ENCODE assay signal across 36 cellular contexts in genomic region chr18:25493401-25493800, GRCh38.
DNase-seq lines count a peak whose midpoint lies in the region; ATAC-seq, FAIRE-seq and TF ChIP-seq lines count a peak whose summit lies in the region.
"Had no signal": no experiment of that assay in that cellular context is flagged by ENCODE, and none has a peak within 500 bp of the region (broad histone marks: within the 10 kb centered on the region; RNA-seq: fewer than 3 reads in every experiment).

No MANE protein-coding gene starts in this region.

- H3K4me3 ChIP-seq in HepG2 (replicated peaks in 1 of 3; ENCODE audit: insufficient read depth in 1 of 3, low read depth in 2 of 3, low read length in 3 of 3) (no peak overlapping the region), right lobe of liver (no peak overlapping the region), A549 (no peak overlapping the region), IMR-90 (ENCODE audit: insufficient read depth, low read depth, low read length) (no peak overlapping the region), K562 (no peak overlapping the region), lower lobe of right lung (no peak overlapping the region)
- H3K4me3 ChIP-seq: BLaER1; BLaER1 treated with 17β-estradiol and CSF1 and Interleukin-3, amounts not matched to agents 10 nM and 100 nM had no signal

- no peak for TF ChIP-seq RAD21 in HepG2 (CRISPR knock-in tag; IDR thresholded peaks at IDR 0.05)
- no peak for TF ChIP-seq RAD21 in A549 (conservative IDR thresholded peaks at IDR 0.05 in 1 of 2, IDR thresholded peaks at IDR 0.05 in 1 of 2)
- no peak for TF ChIP-seq RAD21 in IMR-90 (IDR thresholded peaks at IDR 0.05; ENCODE audit: low read length)
- no peak for TF ChIP-seq RAD21 in K562 (CRISPR knock-in tag; conservative IDR thresholded peaks at IDR 0.05 in 1 of 2, IDR thresholded peaks at IDR 0.05 in 1 of 2)

- H3K79me1 ChIP-seq in IMR-90 (ENCODE audit: low read depth in 1 of 2, low read length in 2 of 2): no peaks in the 10 kb centered on the region

- no peak overlapping the region for H4K91ac ChIP-seq in IMR-90 (ENCODE audit: insufficient read depth, low read depth, low read length)

- TF ChIP-seq POLR2A in HepG2 (IDR thresholded peaks at IDR 0.05; ENCODE audit: insufficient read depth in 1 of 2, low read depth in 2 of 2, low read length in 2 of 2): no peak
- TF ChIP-seq POLR2A in right lobe of liver (IDR thresholded peaks at IDR 0.05): no peak
- no peak for TF ChIP-seq POLR2A in A549 (IDR thresholded peaks at IDR 0.05; ENCODE audit: low read length)
- TF ChIP-seq POLR2A in IMR-90 (IDR thresholded peaks at IDR 0.05; ENCODE audit: low read depth, low read length): no peak
- TF ChIP-seq POLR2A in K562 (conservative IDR thresholded peaks at IDR 0.05): no peak

- no peak for FAIRE-seq in HepG2 (lab: Jason Lieb, UNC)
- no peak for FAIRE-seq in A549 (lab: Jason Lieb, UNC)
- no peak for FAIRE-seq in K562 (lab: Jason Lieb, UNC)
- FAIRE-seq: A204.1, D721Med had no signal

- H3K36me3 Mint-ChIP-seq in activated naive CD4-positive, alpha-beta T cell treated with anti-CD3 and anti-CD28 coated beads, Interleukin-2, amount 50 U/mL, for 72 hours: no peaks in the 10 kb centered on the region
- H3K36me3 Mint-ChIP-seq: CD14-positive monocyte; CD4-positive, alpha-beta memory T cell; CD4-positive, CD25-positive, alpha-beta regulatory T cell; CD8-positive, alpha-beta memory T cell; CD8-positive, alpha-beta T cell had no signal

- H3K4ac ChIP-seq in IMR-90 (ENCODE audit: low read depth, low read length): no peak overlapping the region

- no peak overlapping the region for H3K18ac ChIP-seq in IMR-90 (ENCODE audit: low read depth, low read length)

- dilution Hi-C loops in IMR-90 (cut with HindIII; ENCODE audit: low sequenced_read_pairs, unreplicated experiment): no loop called here

- no peaks in the 10 kb centered on the region for H3K36me3 ChIP-seq in HepG2 (replicated peaks in 1 of 2; ENCODE audit: control insufficient read depth in 1 of 2, insufficient read depth in 2 of 2, low read length in 2 of 2)
- H3K36me3 ChIP-seq in right lobe of liver: no peaks in the 10 kb centered on the region
- no peaks in the 10 kb centered on the region for H3K36me3 ChIP-seq in IMR-90 (ENCODE audit: control insufficient read depth, insufficient read depth, low read length)
- H3K36me3 ChIP-seq in K562 (ENCODE audit: control insufficient read depth, insufficient read depth, low read length): no peaks in the 10 kb centered on the region
- no peaks in the 10 kb centered on the region for H3K36me3 ChIP-seq in lower lobe of right lung
- H3K36me3 ChIP-seq: BE2C; BLaER1; BLaER1 treated with 17β-estradiol and CSF1 and Interleukin-3, amounts not matched to agents 10 nM and 100 nM had no signal

- H3K14ac ChIP-seq in IMR-90 (replicated peaks; ENCODE audit: low read depth, low read length): no peak overlapping the region

- intact Hi-C loops in HepG2 (cut with micrococcal nuclease; ENCODE audit: unreplicated experiment): no loop called here
- intact Hi-C loops in right lobe of liver (cut with DNase I): no loop called here
- intact Hi-C loops in IMR-90 (cut with micrococcal nuclease): no loop called here
- intact Hi-C loops in K562 (cut with micrococcal nuclease): no loop called here
- intact Hi-C loops in lower lobe of right lung (cut with DNase I): no loop called here

- H2AK9ac ChIP-seq in IMR-90 (replicated peaks; ENCODE audit: low read depth, low read length, poor library complexity): no peak overlapping the region

- POLR2A ChIA-PET in HepG2 (lab: Yijun Ruan, JAX): no interaction called here
- POLR2A ChIA-PET in A549 (lab: Yijun Ruan, JAX): no interaction called here
- POLR2A ChIA-PET in IMR-90 (lab: Charles Lee; ENCODE audit: unreplicated experiment): no interaction called here
- POLR2A ChIA-PET in K562 (lab: Yijun Ruan, JAX): interaction anchor here (0.8 to 1.7 kb wide), 3 partner anchors 10 to 38 kb away, joined by 3 to 4 read pairs (median 3); no protein-coding TSS in a partner anchor

- no peak overlapping the region for H3K56ac ChIP-seq in IMR-90 (ENCODE audit: extremely low read depth, insufficient read depth, low read length)

- no peak overlapping the region for H4K8ac ChIP-seq in IMR-90 (ENCODE audit: low read depth in 2 of 2, low read length in 2 of 2)

- H3K27ac ChIP-seq in HepG2 (ENCODE audit: extremely low read length, insufficient read depth, low read length): no peak overlapping the region
- no peak overlapping the region for H3K27ac ChIP-seq in right lobe of liver
- no peak overlapping the region for H3K27ac ChIP-seq in A549
- H3K27ac ChIP-seq in IMR-90 (ENCODE audit: insufficient read depth, low read length): no peak overlapping the region
- H3K27ac ChIP-seq in K562 (ENCODE audit: extremely low read depth, low read depth, low read length): no peak overlapping the region
- H3K27ac ChIP-seq in lower lobe of right lung: no peak overlapping the region
- H3K27ac ChIP-seq: 22Rv1; BLaER1; BLaER1 treated with 17β-estradiol and CSF1 and Interleukin-3, amounts not matched to agents 10 nM and 100 nM; C4-2B had no signal

- H3K23ac ChIP-seq in IMR-90 (ENCODE audit: low read depth, low read length): no peak overlapping the region

- in situ Hi-C loops in HepG2 (cut with HindIII; ENCODE audit: extremely low pct_ligation_motif_present, low pct_unique_long_range_greater_than_20kb) (no loop called here), IMR-90 (cut with MboI; ENCODE audit: low sequenced_read_pairs) (no loop called here), K562 (cut with MboI) (no loop called here)

- TF ChIP-seq CTCF in HepG2 (CRISPR knock-in tag; IDR thresholded peaks at IDR 0.05) (no peak), right lobe of liver (IDR thresholded peaks at IDR 0.05) (no peak), A549 (IDR thresholded peaks at IDR 0.05) (no peak), IMR-90 (conservative IDR thresholded peaks at IDR 0.05; ENCODE audit: low read depth, low read length) (no peak), K562 (IDR thresholded peaks at IDR 0.05 in 2 of 3, conservative IDR thresholded peaks at IDR 0.05 in 1 of 3; ENCODE audit: insufficient read depth in 2 of 3, low read depth in 1 of 3, low read length in 3 of 3) (no peak), lower lobe of right lung (IDR thresholded peaks at IDR 0.05) (no peak)

- H2BK5ac ChIP-seq in IMR-90 (ENCODE audit: low read depth, low read length, poor library complexity, severe bottlenecking): no peak overlapping the region

- H3K9me3 Mint-ChIP-seq in activated naive CD4-positive, alpha-beta T cell treated with anti-CD3 and anti-CD28 coated beads, Interleukin-2, amount 50 U/mL, for 72 hours: peaks cover 5 to 11% of the 10 kb centered on the region in 2 donors

- H3K9ac ChIP-seq in HepG2 (ENCODE audit: insufficient read depth, low read depth, low read length) (no peak overlapping the region), IMR-90 (ENCODE audit: low read depth, low read length) (no peak overlapping the region), K562 (ENCODE audit: insufficient read depth in 1 of 2, low read depth in 2 of 2, low read length in 2 of 2) (no peak overlapping the region)
- H3K9ac ChIP-seq: BLaER1; BLaER1 treated with 17β-estradiol and CSF1 and Interleukin-3, amounts not matched to agents 10 nM and 100 nM had no signal

- H3K27ac Mint-ChIP-seq in activated naive CD4-positive, alpha-beta T cell treated with anti-CD3 and anti-CD28 coated beads, Interleukin-2, amount 50 U/mL, for 72 hours: no peak overlapping the region
- H3K27ac Mint-ChIP-seq: B cell; CD14-positive monocyte; CD4-positive, alpha-beta memory T cell; CD4-positive, alpha-beta T cell; CD4-positive, CD25-positive, alpha-beta regulatory T cell; CD8-positive, alpha-beta memory T cell; CD8-positive, alpha-beta T cell had no signal

- ATAC-seq in HepG2 (no peak), right lobe of liver (no peak), A549 (no peak), IMR-90 (ENCODE audit: low read depth) (no peak), K562 (no peak), lower lobe of right lung (no peak)
- no peak for ATAC-seq in activated naive CD4-positive, alpha-beta T cell treated with anti-CD3 and anti-CD28 coated beads, Interleukin-2, amount 50 U/mL, for 72 hours
- ATAC-seq: CD8-positive, alpha-beta T cell had no signal

- BruUV-seq in HepG2 (replicated peaks; lab: Mats Ljungman, UMichigan): no TSS peak
- no TSS peak for BruUV-seq in IMR-90 (replicated peaks; lab: Mats Ljungman, UMichigan)
- no TSS peak for BruUV-seq in K562 (replicated peaks; lab: Mats Ljungman, UMichigan)

- H3K4me1 ChIP-seq in HepG2 (ENCODE audit: insufficient read depth, low read length) (no peaks in the 10 kb centered on the region), right lobe of liver (no peaks in the 10 kb centered on the region), A549 (no peaks in the 10 kb centered on the region), IMR-90 (ENCODE audit: control insufficient read depth, insufficient read depth, low read length) (no peaks in the 10 kb centered on the region), K562 (replicated peaks in 1 of 2; ENCODE audit: control insufficient read depth in 2 of 2, insufficient read depth in 2 of 2, low read length in 2 of 2) (no peaks in the 10 kb centered on the region), lower lobe of right lung (no peaks in the 10 kb centered on the region)
- H3K4me1 ChIP-seq: BE2C; BLaER1; BLaER1 treated with 17β-estradiol and CSF1 and Interleukin-3, amounts not matched to agents 10 nM and 100 nM; Caco-2 had no signal

- no peaks in the 10 kb centered on the region for H3K9me3 ChIP-seq in HepG2 (ENCODE audit: low read length)
- H3K9me3 ChIP-seq in right lobe of liver: no peaks in the 10 kb centered on the region
- H3K9me3 ChIP-seq in A549: no peaks in the 10 kb centered on the region
- H3K9me3 ChIP-seq in IMR-90 (ENCODE audit: control insufficient read depth, insufficient read depth, low read length): no peaks in the 10 kb centered on the region
- no peaks in the 10 kb centered on the region for H3K9me3 ChIP-seq in K562 (replicated peaks; ENCODE audit: control insufficient read depth, insufficient read depth, low read depth, low read length)
- no peaks in the 10 kb centered on the region for H3K9me3 ChIP-seq in lower lobe of right lung
- H3K9me3 ChIP-seq: BE2C, Caco-2 had no signal

- H4K5ac ChIP-seq in IMR-90 (ENCODE audit: low read depth, low read length): no peak overlapping the region

- no peaks in the 10 kb centered on the region for H3K9me1 ChIP-seq in IMR-90 (ENCODE audit: insufficient read depth, low read length)
- no peaks in the 10 kb centered on the region for H3K9me1 ChIP-seq in K562 (ENCODE audit: control insufficient read depth, insufficient read depth, low read length)

- no peaks in the 10 kb centered on the region for H4K20me1 ChIP-seq in HepG2 (ENCODE audit: insufficient read depth, low read length)
- no peaks in the 10 kb centered on the region for H4K20me1 ChIP-seq in IMR-90 (ENCODE audit: insufficient read depth, low read length)
- H4K20me1 ChIP-seq in K562 (replicated peaks; ENCODE audit: control insufficient read depth, insufficient read depth, low read length): no peaks in the 10 kb centered on the region
- H4K20me1 ChIP-seq: BLaER1; BLaER1 treated with 17β-estradiol and CSF1 and Interleukin-3, amounts not matched to agents 10 nM and 100 nM had no signal

- no peak overlapping the region for H2AK5ac ChIP-seq in IMR-90 (ENCODE audit: low read depth, low read length)

- H2BK15ac ChIP-seq in IMR-90 (ENCODE audit: low read depth, low read length): no peak overlapping the region

- CTCF ChIA-PET in HepG2 (lab: Yijun Ruan, JAX; ENCODE audit: low intra/inter-chr PET ratio, low total read pairs) (no interaction called here), A549 (lab: Yijun Ruan, JAX) (interaction anchor here (0.6 kb wide), 1 partner anchor 284 kb away, joined by 3 read pairs; no protein-coding TSS in a partner anchor), IMR-90 (lab: Yijun Ruan, JAX) (interaction anchor here (0.6 to 0.7 kb wide), 2 partner anchors 80 to 893 kb away, joined by 3 to 6 read pairs; no protein-coding TSS in a partner anchor), K562 (lab: Yijun Ruan, JAX; ENCODE audit: low intra/inter-chr PET ratio) (no interaction called here)

- H2BK20ac ChIP-seq in IMR-90 (ENCODE audit: low read depth, low read length): no peak overlapping the region

- H3K4me2 ChIP-seq in HepG2 (ENCODE audit: low read depth, low read length) (no peak overlapping the region), A549 (no peak overlapping the region), IMR-90 (ENCODE audit: low read depth, low read length) (no peak overlapping the region), K562 (ENCODE audit: insufficient read depth, low read length) (no peak overlapping the region)
- H3K4me2 ChIP-seq: BLaER1; BLaER1 treated with 17β-estradiol and CSF1 and Interleukin-3, amounts not matched to agents 10 nM and 100 nM had no signal

- 0 out of 5 replicates have a peak, but pooled peaks cover 0 to 3% of the 10 kb centered on the region in 2 experiments for H3K27me3 ChIP-seq in HepG2 (ENCODE audit: control insufficient read depth in 1 of 2, insufficient read depth in 2 of 2, low read length in 2 of 2)
- H3K27me3 ChIP-seq in right lobe of liver: no peaks in the 10 kb centered on the region
- H3K27me3 ChIP-seq in IMR-90 (ENCODE audit: control insufficient read depth, insufficient read depth, low read length): peaks cover 3% of the 10 kb centered on the region; the same call in 1 of the 2 replicates
- H3K27me3 ChIP-seq in K562 (ENCODE audit: control insufficient read depth in 2 of 2, insufficient read depth in 2 of 2, low read length in 2 of 2): no peaks in the 10 kb centered on the region
- no peaks in the 10 kb centered on the region for H3K27me3 ChIP-seq in lower lobe of right lung (ENCODE audit: low read depth)
- H3K27me3 ChIP-seq: BE2C; BLaER1; BLaER1 treated with 17β-estradiol and CSF1 and Interleukin-3, amounts not matched to agents 10 nM and 100 nM had no signal

- no peak overlapping the region for H2BK120ac ChIP-seq in IMR-90 (ENCODE audit: low read depth, low read length)

- TF ChIP-seq EP300 in HepG2 (IDR thresholded peaks at IDR 0.05; ENCODE audit: low read depth in 2 of 2, low read length in 2 of 2) (no peak), HepG2 (CRISPR knock-in tag; IDR thresholded peaks at IDR 0.05; ENCODE audit: borderline replicate concordance) (no peak), A549 (IDR thresholded peaks at IDR 0.05) (no peak), K562 (IDR thresholded peaks at IDR 0.05; ENCODE audit: low read length) (no peak)

- no peak overlapping the region for H2AFZ ChIP-seq in HepG2 (ENCODE audit: low read length)
- H2AFZ ChIP-seq in IMR-90 (replicated peaks; ENCODE audit: low read length, poor library complexity): no peak overlapping the region
- H2AFZ ChIP-seq in K562 (ENCODE audit: low read depth, low read length): no peak overlapping the region

- no peak for DNase-seq in HepG2 (ENCODE audit: low spot score)
- DNase-seq in right lobe of liver: no peak
- no peak for DNase-seq in A549 (ENCODE audit: low read depth in 1 of 2, low spot score in 1 of 2)
- DNase-seq in IMR-90: no peak
- DNase-seq in K562 (ENCODE audit: extremely low read depth in 1 of 4, low spot score in 3 of 4): no peak
- no peak for DNase-seq in lower lobe of right lung
- DNase-seq in SIG-M5 treated with dmso at 0.1 percent for 504 hours (lab: John Stamatoyannopoulos, UW; ENCODE audit: unreplicated experiment): no peak
- DNase-seq in activated naive CD4-positive, alpha-beta T cell treated with anti-CD3 and anti-CD28 coated beads, Interleukin-2, amount 50 U/mL, for 72 hours (ENCODE audit: low spot score in 2 of 2): no peak
- DNase-seq: 8988T; ACHN; AML-193; BE2C; C1 segment of cervical spinal cord; Caco-2; Calu3; CD4-positive, alpha-beta memory T cell; CD4-positive, alpha-beta T cell; CD4-positive, CD25-positive, alpha-beta regulatory T cell; CD8-positive, alpha-beta memory T cell; CD8-positive, alpha-beta T cell; COR-L47; DMS 273 treated with DMSO at 0.1 percent for 48 hours; DMS153; DMS53; DMS79; DMS79 treated with DMSO at 0.1 percent for 48 hours; DND-41; EL had no signal

- no peaks in the 10 kb centered on the region for H3K79me2 ChIP-seq in HepG2 (ENCODE audit: insufficient read depth, low read length)
- no peaks in the 10 kb centered on the region for H3K79me2 ChIP-seq in K562 (ENCODE audit: control insufficient read depth, insufficient read depth, low read length)

Comparison
In these comparisons a context has a peak if more than half of its experiments do, and no peak if none do; other contexts are left out.
1. CTCF ChIA-PET loops: an anchor here in A549 (0.6 kb wide) and IMR-90 (0.6 to 0.7 kb wide); none called in HepG2 and K562.
2. Of the 241 proteins assayed by ChIP-seq in both HepG2 and K562: peak only in HepG2: MAFK; only in K562: MAFF and MAFG; in both: none; in neither: 238.